Comparison of ENCODE assay signal across 8 cellular contexts in the genomic region with DNA sequence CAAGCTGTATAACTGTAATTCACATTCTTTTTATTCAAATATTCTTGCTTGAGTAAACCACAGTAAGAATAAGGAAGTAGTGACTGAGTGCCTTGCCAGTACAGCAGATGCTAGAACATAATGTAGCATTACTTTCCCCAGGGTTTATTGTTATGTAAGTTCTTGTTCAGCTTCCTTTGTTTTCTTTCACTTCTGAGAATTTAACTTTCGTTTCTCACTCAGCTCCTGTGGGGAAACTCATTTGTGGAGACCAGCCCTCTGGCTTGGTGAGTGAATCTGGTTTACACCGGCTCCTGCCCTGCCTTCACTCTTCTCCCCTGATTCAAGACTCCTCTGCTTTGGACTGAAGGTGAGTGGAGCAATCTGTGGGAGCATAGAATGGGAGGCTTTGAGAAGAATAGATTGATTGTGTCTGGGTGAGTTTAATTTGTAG. TPM values are rescaled to one million over a fixed set of nuclear protein-coding genes. Genes with fewer than 3 reads are reported as not detected.
A peak's percentile ranks its signal among the peaks of the same experiment; 100 is the strongest.
DNase-seq lines count a peak whose midpoint lies in the region; TF ChIP-seq lines count a peak whose summit lies in the region.

A gene with protein sequence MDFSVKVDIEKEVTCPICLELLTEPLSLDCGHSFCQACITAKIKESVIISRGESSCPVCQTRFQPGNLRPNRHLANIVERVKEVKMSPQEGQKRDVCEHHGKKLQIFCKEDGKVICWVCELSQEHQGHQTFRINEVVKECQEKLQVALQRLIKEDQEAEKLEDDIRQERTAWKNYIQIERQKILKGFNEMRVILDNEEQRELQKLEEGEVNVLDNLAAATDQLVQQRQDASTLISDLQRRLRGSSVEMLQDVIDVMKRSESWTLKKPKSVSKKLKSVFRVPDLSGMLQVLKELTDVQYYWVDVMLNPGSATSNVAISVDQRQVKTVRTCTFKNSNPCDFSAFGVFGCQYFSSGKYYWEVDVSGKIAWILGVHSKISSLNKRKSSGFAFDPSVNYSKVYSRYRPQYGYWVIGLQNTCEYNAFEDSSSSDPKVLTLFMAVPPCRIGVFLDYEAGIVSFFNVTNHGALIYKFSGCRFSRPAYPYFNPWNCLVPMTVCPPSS (plus strand): TSS at position 240 of the 433 bp plus-strand sequence. CDS start 6,443 bp downstream, outside the sequence.

- H3K27me3 Mint-ChIP-seq in neural crest cell (ENCODE audit: low read depth), result no peaks in the 10 kb centered on the region

- intact Hi-C loops in tibial artery (cut with DNase I; ENCODE audit: low total_unique reads), result loop anchor here (10.0 kb wide), 1 partner anchor 85 kb away; no protein-coding TSS in a partner anchor

- H3K9me3 Mint-ChIP-seq in neural crest cell, result no peaks in the 10 kb centered on the region

- H3K9me3 ChIP-seq in tibial artery, result no peaks in the 10 kb centered on the region

- H3K27ac Mint-ChIP-seq in neural crest cell (ENCODE audit: unreplicated experiment), result peak within 1 kb of the TSS; percentile 78

- DNase-seq in GM12864 (ENCODE audit: low read depth) (peak; percentile 89), HFF-Myc (ENCODE audit: extremely low read depth, low read depth) (peak; percentile 24), NOMO-1 treated with DMSO at 0.1 percent for 48 hours (lab: John Stamatoyannopoulos, UW; ENCODE audit: unreplicated experiment) (peak; percentile 97), activated T-helper 1 cell treated with Interleukin-2 at 50 U/mL for 16 hours (ENCODE audit: low read depth) (peak; percentile 31), fibroblast of peridontal ligament (ENCODE audit: extremely low read depth) (peak; percentile 91), neural crest cell (ENCODE audit: low read depth, low spot score) (no peak), tibial artery (peak; percentile 39 to 73), NCI-H1436 treated with DMSO at 0.1 percent for 48 hours (lab: John Stamatoyannopoulos, UW) (no peak)

- H3K36me3 Mint-ChIP-seq in neural crest cell (ENCODE audit: low read depth), result peaks cover 7% of the 10 kb centered on the region

- peak within 1 kb of the TSS; percentile 62 for H3K4me3 ChIP-seq in GM12864 (ENCODE audit: low read depth, low read length)
- peak within 1 kb of the TSS; percentile 34 for H3K4me3 ChIP-seq in HFF-Myc (replicated peaks; ENCODE audit: low read depth, low read length)
- peak within 1 kb of the TSS; percentile 51 to 54 for H3K4me3 ChIP-seq in tibial artery

- H3K4me3 Mint-ChIP-seq in neural crest cell, result peak within 1 kb of the TSS; percentile 7

- H3K36me3 ChIP-seq in tibial artery, result no peaks in the 10 kb centered on the region

- TF ChIP-seq CTCF in GM12864 (IDR thresholded peaks at IDR 0.05; ENCODE audit: low read depth, low read length, missing control alignments) (no peak), HFF-Myc (IDR thresholded peaks at IDR 0.05; ENCODE audit: low read depth, low read length, missing control alignments) (no peak), neural crest cell (conservative IDR thresholded peaks at IDR 0.05) (no peak), tibial artery (IDR thresholded peaks at IDR 0.05) (no peak)

- peak within 1 kb of the TSS; percentile 82 for H3K27ac ChIP-seq in tibial artery

- H3K4me1 ChIP-seq in tibial artery, result peaks cover 0 to 32% (median 2%) of the 10 kb centered on the region in 4 donors

- no peaks in the 10 kb centered on the region for H3K27me3 ChIP-seq in tibial artery

- H3K4me1 Mint-ChIP-seq in neural crest cell, result peaks cover 28% of the 10 kb centered on the region

RNA-seq across cellular contexts. Expression of the gene that starts here (rescaled TPM):
- 2.2 and 3.1 TPM in 2 replicates for total RNA-seq in neural crest cell

Comparison
In these comparisons a context has a peak if more than half of its experiments do, and no peak if none do; other contexts are left out.
1. DNase-seq: peak in GM12864 (single experiment), HFF-Myc (single experiment), NOMO-1 treated with DMSO at 0.1 percent for 48 hours (single experiment), activated T-helper 1 cell treated with Interleukin-2 at 50 U/mL for 16 hours (single experiment), fibroblast of peridontal ligament (single experiment) and tibial artery (2 of 2); none in neural crest cell (single experiment) and NCI-H1436 treated with DMSO at 0.1 percent for 48 hours (single experiment).
2. Peak in every context shown above with its lines, with median percentiles within 50 percentile points of each other: H3K4me3 ChIP-seq.